Comparison of ENCODE assay signal across 28 cellular contexts in the genomic region with DNA sequence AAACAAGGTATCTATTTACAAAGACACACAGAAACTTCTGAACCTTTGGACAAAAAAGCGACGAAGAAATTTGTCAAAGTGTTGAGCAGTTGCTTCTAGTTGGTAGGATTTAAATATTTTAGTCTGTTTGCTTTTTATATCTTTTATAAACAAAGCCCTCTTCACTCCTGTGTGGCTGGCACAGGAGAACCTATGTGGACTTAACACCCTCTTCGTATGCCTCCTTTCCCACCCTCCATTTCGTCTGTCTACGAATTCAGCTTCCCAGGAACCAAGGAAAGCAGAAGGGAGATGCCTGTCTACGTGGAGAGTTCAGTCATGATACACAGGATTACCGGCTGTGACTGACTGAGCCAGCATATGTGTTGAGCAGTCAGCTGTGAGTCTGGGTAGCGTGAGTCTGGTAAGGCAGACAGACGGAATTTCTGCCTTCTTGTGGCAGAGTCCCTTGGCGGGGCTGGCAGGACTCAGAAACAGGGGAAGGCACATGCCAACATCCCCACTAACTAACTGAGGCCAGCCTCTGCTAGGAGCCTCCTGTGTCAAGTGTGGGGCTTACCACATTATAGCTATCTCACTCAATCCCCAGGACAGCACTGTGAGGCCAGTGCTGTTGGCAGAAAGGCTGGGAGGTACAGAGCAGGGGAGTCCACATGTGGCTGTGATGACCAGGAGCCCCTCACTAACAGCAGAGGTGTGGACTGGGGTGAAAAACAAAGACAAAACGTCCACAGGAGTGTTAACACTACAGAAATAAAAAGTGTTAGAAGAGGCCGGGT. TPM values are rescaled to one million over a fixed set of nuclear protein-coding genes. Genes with fewer than 3 reads are reported as not detected.
"Had no signal": no experiment of that assay in that cellular context is flagged by ENCODE, and none has a peak within 500 bp of the region (broad histone marks: within the 10 kb centered on the region; RNA-seq: fewer than 3 reads in every experiment).

No MANE protein-coding gene starts in this region.

- ATAC-seq: activated CD8-positive, alpha-beta T cell treated with anti-CD3 and anti-CD28 coated beads, Interleukin-2, amount 10 ng/mL, durations not matched to agents 7 days and 5 days; activated naive CD8-positive, alpha-beta T cell treated with anti-CD3 and anti-CD28 coated beads, Interleukin-2, amount 50 U/mL, for 24 hours; gastrocnemius medialis; psoas muscle; right cardiac atrium had no signal

- H3K9me3 Mint-ChIP-seq: activated B cell treated with CpG ODN at 0.5 μM for 24 hours; activated CD4-positive, alpha-beta T cell treated with anti-CD3 and anti-CD28 coated beads, Interleukin-2, amount 10 ng/mL, durations not matched to agents 7 days and 5 days; activated naive CD4-positive, alpha-beta T cell treated with anti-CD3 and anti-CD28 coated beads for 36 hours; activated naive CD8-positive, alpha-beta T cell treated with anti-CD3 and anti-CD28 coated beads, Interleukin-2, amount 50 U/mL, for 24 hours; activated T-cell treated with anti-CD3 and anti-CD28 coated beads, Interleukin-2, amount 50 U/mL, for 24 hours; activated T-helper 2 cell treated with anti-CD3 and anti-CD28 coated beads, Interferon-gamma antibody, Interleukin-2, Interleukin-4, amounts not matched to agents 10 μg/mL and 5 μg/mL and 100 μg/mL, durations not matched to agents 14 hours and 24 hours and 36 hours had no signal

- H3K36me3 Mint-ChIP-seq: immature natural killer cell had no signal

- H3K27ac ChIP-seq: gastrocnemius medialis, left ventricle myocardium inferior, psoas muscle, tibial nerve, uterus had no signal

- H3K27me3 ChIP-seq: gastrocnemius medialis, tibial nerve, uterus had no signal

- H3K4me1 ChIP-seq: gastrocnemius medialis, left ventricle myocardium inferior, psoas muscle, uterus had no signal

- DNase-seq: activated B cell treated with CpG ODN at 0.5 μM for 24 hours; activated CD4-positive, alpha-beta T cell treated with anti-CD3 and anti-CD28 coated beads, Interleukin-2, amount 10 ng/mL, durations not matched to agents 7 days and 5 days; activated CD8-positive, alpha-beta T cell treated with anti-CD3 and anti-CD28 coated beads, Interleukin-2, amount 10 ng/mL, durations not matched to agents 7 days and 5 days; activated naive CD4-positive, alpha-beta T cell treated with anti-CD3 and anti-CD28 coated beads for 36 hours; activated naive CD8-positive, alpha-beta T cell treated with anti-CD3 and anti-CD28 coated beads, Interleukin-2, amount 50 U/mL, for 24 hours; activated T-cell treated with anti-CD3 and anti-CD28 coated beads, Interleukin-2, amount 50 U/mL, for 24 hours; aorta; cerebellar nuclear complex; cortex of kidney; erythroblast; gastrocnemius medialis; immature natural killer cell; kidney glomerular epithelial cell; left ventricle myocardium inferior; mammary epithelial cell; midbrain; psoas muscle; right cardiac atrium; small intestine; stimulated activated CD4-positive, alpha-beta T cell treated with anti-CD3 and anti-CD28 coated beads, Interleukin-4, amount 100 ng/mL, for 1 hour; substantia nigra; T-helper 1 cell; T-helper 9 cell; uterus had no signal

- H3K9me3 ChIP-seq: gastrocnemius medialis, left ventricle myocardium inferior, psoas muscle, tibial nerve, uterus had no signal

- H3K36me3 ChIP-seq: gastrocnemius medialis, left ventricle myocardium inferior, tibial nerve, uterus had no signal

- H3K4me3 ChIP-seq: gastrocnemius medialis, left ventricle myocardium inferior, psoas muscle, tibial nerve, uterus had no signal

- H3K27ac Mint-ChIP-seq: activated B cell treated with CpG ODN at 0.5 μM for 24 hours; activated CD4-positive, alpha-beta T cell treated with anti-CD3 and anti-CD28 coated beads, Interleukin-2, amount 10 ng/mL, durations not matched to agents 7 days and 5 days; activated CD8-positive, alpha-beta T cell treated with anti-CD3 and anti-CD28 coated beads, Interleukin-2, amount 10 ng/mL, durations not matched to agents 7 days and 5 days; activated naive CD4-positive, alpha-beta T cell treated with anti-CD3 and anti-CD28 coated beads for 36 hours; activated naive CD8-positive, alpha-beta T cell treated with anti-CD3 and anti-CD28 coated beads, Interleukin-2, amount 50 U/mL, for 24 hours; activated T-cell treated with anti-CD3 and anti-CD28 coated beads, Interleukin-2, amount 50 U/mL, for 24 hours; activated T-helper 2 cell treated with anti-CD3 and anti-CD28 coated beads, Interferon-gamma antibody, Interleukin-2, Interleukin-4, amounts not matched to agents 10 μg/mL and 5 μg/mL and 100 μg/mL, durations not matched to agents 14 hours and 24 hours and 36 hours; immature natural killer cell had no signal

RNA-seq across cellular contexts. Expression of a gene that starts 24.0 kb away (rescaled TPM):
- total RNA-seq: activated B cell treated with CpG ODN at 0.5 μM for 24 hours; activated CD4-positive, alpha-beta T cell treated with anti-CD3 and anti-CD28 coated beads, Interleukin-2, amount 10 ng/mL, durations not matched to agents 7 days and 5 days; activated CD8-positive, alpha-beta T cell treated with anti-CD3 and anti-CD28 coated beads, Interleukin-2, amount 10 ng/mL, durations not matched to agents 7 days and 5 days; activated naive CD4-positive, alpha-beta T cell treated with anti-CD3 and anti-CD28 coated beads for 36 hours; mammary epithelial cell; myocyte; tibial nerve had no signal
- polyA plus RNA-seq: immature natural killer cell, mammary epithelial cell, neural cell had no signal
